ENCODE assay signal across 1 cellular context in the genomic region with DNA sequence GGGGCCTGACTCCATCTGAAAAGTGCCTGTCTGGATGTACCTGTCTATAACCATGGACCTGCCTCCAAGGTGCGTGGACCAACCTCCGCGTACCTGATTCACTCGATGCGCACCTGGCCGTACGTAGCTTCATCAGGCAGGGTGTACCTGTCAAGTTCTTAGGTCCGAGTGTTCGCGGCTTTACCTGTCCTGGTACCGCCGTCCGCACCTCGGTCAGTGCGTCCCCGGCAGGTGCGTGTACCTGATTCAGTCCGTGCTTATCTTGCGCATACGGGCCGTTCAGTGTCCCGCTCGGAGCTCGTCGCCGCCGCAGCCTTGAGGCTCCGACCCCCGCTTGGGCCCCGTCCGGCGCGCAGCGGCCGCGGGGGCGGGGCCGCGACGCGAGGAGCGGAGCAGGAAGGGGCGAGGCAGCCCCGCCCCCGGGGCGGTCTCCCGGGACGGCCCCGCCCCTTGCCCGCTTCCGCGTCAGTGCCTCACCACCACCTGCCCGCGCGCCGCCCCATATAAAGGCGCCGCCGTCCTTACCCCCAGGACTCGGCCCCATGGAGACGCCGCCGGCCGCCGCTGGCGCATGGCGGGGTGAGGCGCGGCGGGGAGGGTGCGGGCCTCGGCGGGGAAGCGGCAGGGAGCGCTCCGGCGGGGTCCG.
TF ChIP-seq lines count a peak whose summit lies in the region.

TSS of gene ZC3H12A (plus strand) at position 530 of the 646 bp plus-strand sequence. CDS start 917 bp downstream, outside the sequence.

TF ChIP-seq in HCT116, 20 proteins besides CTCF, POLR2A, EP300 and RAD21 (continued from another document):
- TF ChIP-seq, protein P1, sequence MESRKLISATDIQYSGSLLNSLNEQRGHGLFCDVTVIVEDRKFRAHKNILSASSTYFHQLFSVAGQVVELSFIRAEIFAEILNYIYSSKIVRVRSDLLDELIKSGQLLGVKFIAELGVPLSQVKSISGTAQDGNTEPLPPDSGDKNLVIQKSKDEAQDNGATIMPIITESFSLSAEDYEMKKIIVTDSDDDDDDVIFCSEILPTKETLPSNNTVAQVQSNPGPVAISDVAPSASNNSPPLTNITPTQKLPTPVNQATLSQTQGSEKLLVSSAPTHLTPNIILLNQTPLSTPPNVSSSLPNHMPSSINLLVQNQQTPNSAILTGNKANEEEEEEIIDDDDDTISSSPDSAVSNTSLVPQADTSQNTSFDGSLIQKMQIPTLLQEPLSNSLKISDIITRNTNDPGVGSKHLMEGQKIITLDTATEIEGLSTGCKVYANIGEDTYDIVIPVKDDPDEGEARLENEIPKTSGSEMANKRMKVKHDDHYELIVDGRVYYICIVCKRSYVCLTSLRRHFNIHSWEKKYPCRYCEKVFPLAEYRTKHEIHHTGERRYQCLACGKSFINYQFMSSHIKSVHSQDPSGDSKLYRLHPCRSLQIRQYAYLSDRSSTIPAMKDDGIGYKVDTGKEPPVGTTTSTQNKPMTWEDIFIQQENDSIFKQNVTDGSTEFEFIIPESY (IDR thresholded peaks at IDR 0.05; ENCODE audit: extremely low read depth, insufficient replicate concordance, low read length): no peak
- TF ChIP-seq EZH2 (IDR thresholded peaks at IDR 0.05) (no peak), EGR1 (IDR thresholded peaks at IDR 0.05; ENCODE audit: low read depth) (no peak), POLR2AphosphoS5 (IDR thresholded peaks at IDR 0.05; ENCODE audit: low read depth, low read length) (peak; percentile 99), SP1 (IDR thresholded peaks at IDR 0.05; ENCODE audit: low read depth) (no peak), SIN3A (IDR thresholded peaks at IDR 0.05; ENCODE audit: low read depth) (no peak), ZFX (IDR thresholded peaks at IDR 0.05) (peak; percentile 66), CBX3 (IDR thresholded peaks at IDR 0.05; ENCODE audit: low read depth) (no peak), JUND (IDR thresholded peaks at IDR 0.05) (no peak), ZNF274 (IDR thresholded peaks at IDR 0.05; ENCODE audit: low read depth, low read length) (no peak), YY1 (IDR thresholded peaks at IDR 0.05; ENCODE audit: extremely low read depth, insufficient replicate concordance, low read depth, low read length) (peak; percentile 63), REST (IDR thresholded peaks at IDR 0.05; ENCODE audit: low read depth) (no peak), TCF7L2 (IDR thresholded peaks at IDR 0.05; ENCODE audit: borderline replicate concordance, extremely low read depth, insufficient read depth, insufficient read length) (no peak), FOSL1 (IDR thresholded peaks at IDR 0.05; ENCODE audit: low read depth) (no peak)
- TF ChIP-seq, protein P2, sequence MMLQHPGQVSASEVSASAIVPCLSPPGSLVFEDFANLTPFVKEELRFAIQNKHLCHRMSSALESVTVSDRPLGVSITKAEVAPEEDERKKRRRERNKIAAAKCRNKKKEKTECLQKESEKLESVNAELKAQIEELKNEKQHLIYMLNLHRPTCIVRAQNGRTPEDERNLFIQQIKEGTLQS (IDR thresholded peaks at IDR 0.05): no peak
- TF ChIP-seq, protein P3, sequence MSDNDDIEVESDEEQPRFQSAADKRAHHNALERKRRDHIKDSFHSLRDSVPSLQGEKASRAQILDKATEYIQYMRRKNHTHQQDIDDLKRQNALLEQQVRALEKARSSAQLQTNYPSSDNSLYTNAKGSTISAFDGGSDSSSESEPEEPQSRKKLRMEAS (IDR thresholded peaks at IDR 0.05): no peak
